ENCODE assay signal across 8 cellular contexts in the genomic region with DNA sequence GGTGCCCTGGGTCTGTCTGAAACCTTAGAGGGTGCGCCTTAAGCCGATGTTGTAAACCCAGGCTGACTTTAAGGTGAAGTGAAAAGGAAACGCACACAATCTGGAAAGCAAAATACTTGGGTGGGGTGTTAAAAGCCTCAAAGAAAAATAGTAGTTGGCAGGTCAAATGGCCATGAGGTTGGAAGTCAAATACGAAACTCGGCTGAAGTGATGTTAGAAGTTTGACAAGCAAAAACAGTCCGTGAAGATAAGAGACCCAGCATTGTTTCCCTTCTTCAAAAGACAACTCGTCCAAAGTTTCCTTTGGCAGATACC.
DNase-seq lines count a peak whose midpoint lies in the region; ATAC-seq and TF ChIP-seq lines count a peak whose summit lies in the region.

No MANE protein-coding gene starts in this region.

- DNase-seq in fibroblast of pulmonary artery (ENCODE audit: low read depth) (no peak), GM20000 (ENCODE audit: low spot score) (no peak), NCI-H2227 treated with DMSO at 0.1 percent for 48 hours (lab: John Stamatoyannopoulos, UW) (no peak), amniotic stem cell (lab: John Stamatoyannopoulos, UW) (no peak)
- no peak for DNase-seq in activated CD8-positive, alpha-beta memory T cell treated with anti-CD3 and anti-CD28 coated beads, Interleukin-2, amount 50 U/mL, for 48 hours

- H3K27ac ChIP-seq in rectal smooth muscle tissue (ENCODE audit: low read depth, low read length) = peak overlapping the region; percentile 96

- TF ChIP-seq CTCF in fibroblast of pulmonary artery (IDR thresholded peaks at IDR 0.05; ENCODE audit: low read length, missing control alignments) (no peak), GM20000 (IDR thresholded peaks at IDR 0.05; ENCODE audit: extremely low read depth, missing control alignments) (no peak)

- peak overlapping the region; percentile 57 for H3K9ac ChIP-seq in rectal smooth muscle tissue (ENCODE audit: low read length)

- H3K4me3 ChIP-seq in GM08714 (ENCODE audit: low read length) (peak overlapping the region; percentile 97; the same call in 1 of the 2 replicates), fibroblast of pulmonary artery (replicated peaks; ENCODE audit: low read depth, low read length) (peak overlapping the region; percentile 86), rectal smooth muscle tissue (ENCODE audit: low read length) (peak overlapping the region; percentile 96)

- H3K4me1 ChIP-seq in rectal smooth muscle tissue (ENCODE audit: control insufficient read depth, insufficient read depth, low read length) = peaks cover 9% of the 10 kb centered on the region

- no peaks in the 10 kb centered on the region for H3K27me3 ChIP-seq in rectal smooth muscle tissue (ENCODE audit: control insufficient read depth, insufficient read depth, low read length)

- no peaks in the 10 kb centered on the region for H3K36me3 ChIP-seq in rectal smooth muscle tissue (ENCODE audit: control insufficient read depth, insufficient read depth, low read length)

- ATAC-seq in SK-N-SH treated with all-trans-retinoic acid at 6 μM for 48 hours = no peak

TF ChIP-seq in SK-N-SH treated with all-trans-retinoic acid at 6 μM for 48 hours, 23 proteins besides CTCF, POLR2A, EP300 and RAD21:
- TF ChIP-seq, protein P1, sequence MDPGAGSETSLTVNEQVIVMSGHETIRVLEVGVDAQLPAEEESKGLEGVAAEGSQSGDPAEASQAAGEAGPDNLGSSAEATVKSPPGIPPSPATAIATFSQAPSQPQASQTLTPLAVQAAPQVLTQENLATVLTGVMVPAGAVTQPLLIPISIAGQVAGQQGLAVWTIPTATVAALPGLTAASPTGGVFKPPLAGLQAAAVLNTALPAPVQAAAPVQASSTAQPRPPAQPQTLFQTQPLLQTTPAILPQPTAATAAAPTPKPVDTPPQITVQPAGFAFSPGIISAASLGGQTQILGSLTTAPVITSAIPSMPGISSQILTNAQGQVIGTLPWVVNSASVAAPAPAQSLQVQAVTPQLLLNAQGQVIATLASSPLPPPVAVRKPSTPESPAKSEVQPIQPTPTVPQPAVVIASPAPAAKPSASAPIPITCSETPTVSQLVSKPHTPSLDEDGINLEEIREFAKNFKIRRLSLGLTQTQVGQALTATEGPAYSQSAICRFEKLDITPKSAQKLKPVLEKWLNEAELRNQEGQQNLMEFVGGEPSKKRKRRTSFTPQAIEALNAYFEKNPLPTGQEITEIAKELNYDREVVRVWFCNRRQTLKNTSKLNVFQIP (CRISPR knock-in tag; IDR thresholded peaks at IDR 0.05; ENCODE audit: borderline replicate concordance, low read depth) = no peak
- TF ChIP-seq GLIS3 (CRISPR knock-in tag; IDR thresholded peaks at IDR 0.05) = 0 out of 2 replicates have a peak, but pooled peaks have one; percentile 8
- TF ChIP-seq ESRRG (CRISPR knock-in tag; IDR thresholded peaks at IDR 0.05) = no peak
- TF ChIP-seq CSDC2 (CRISPR knock-in tag; IDR thresholded peaks at IDR 0.05) = peak; percentile 61; the same call in 1 of the 2 replicates
